ENCODE assay signal across 1 cellular context in genomic region chr12:84046869-84047268, GRCh38.
TF ChIP-seq lines count a peak whose summit lies in the region.

No MANE protein-coding gene starts in this region.

TF ChIP-seq in SK-N-SH, 30 proteins besides CTCF, POLR2A, EP300 and RAD21 (continued from another document):
- TF ChIP-seq TCF12 (IDR thresholded peaks at IDR 0.05) (peak; percentile 87), FOXM1 (IDR thresholded peaks at IDR 0.05; ENCODE audit: low read depth) (peak; percentile 56; the same call in 1 of the 2 replicates), NFIC (IDR thresholded peaks at IDR 0.05; ENCODE audit: borderline replicate concordance) (peak; percentile 29; the same call in 1 of the 2 replicates)
